21 cellular contexts compared by ENCODE assay signal in genomic region chr2:236394571-236394970, GRCh38.
DNase-seq lines count a peak whose midpoint lies in the region; ATAC-seq, FAIRE-seq and TF ChIP-seq lines count a peak whose summit lies in the region.
"Had no signal": no experiment of that assay in that cellular context is flagged by ENCODE, and none has a peak within 500 bp of the region (broad histone marks: within the 10 kb centered on the region; RNA-seq: fewer than 3 reads in every experiment).

No MANE protein-coding gene starts in this region.

- H2AK5ac ChIP-seq in H1 (ENCODE audit: low read depth, low read length) (no peak overlapping the region), neuronal stem cell (ENCODE audit: low read depth, low read length) (no peak overlapping the region)

- H2BK12ac ChIP-seq in H1 (ENCODE audit: low read depth, low read length): 0 out of 2 replicates have a peak overlapping the region, but pooled peaks have one; percentile 29
- H2BK12ac ChIP-seq in neuronal stem cell (ENCODE audit: low read length): no peak overlapping the region

- WGBS in heart left ventricle, 4 donors: 91 to 94% (median 93%) methylated on average over 9 of the region's 9 CpGs
- WGBS in H1 (ENCODE audit: extremely low coverage in 1 of 2, insufficient coverage in 1 of 2, insufficient read length in 1 of 2, insufficient replicate concordance in 2 of 2, low coverage in 1 of 2, low lambda C conversion rate in 2 of 2, missing lambda C conversion rate in 1 of 2), 2 experiments: 93% methylated on average over 7 of the region's 9 CpGs; no CpG with 5 or more reads in 1 of the 2 experiments
- WGBS in neuronal stem cell (ENCODE audit: extremely low coverage in 2 of 2, insufficient read length in 2 of 2, insufficient replicate concordance in 1 of 2), 2 donors: no CpG with 5 or more reads among the region's 9 CpGs

- H3K56ac ChIP-seq in H1 (replicated peaks; ENCODE audit: insufficient read length, low read depth, low read length): no peak overlapping the region

- TF ChIP-seq EP300 in H1 (IDR thresholded peaks at IDR 0.05; ENCODE audit: borderline replicate concordance in 1 of 2, low read depth in 2 of 2, low read length in 2 of 2): no peak

- H3K18ac ChIP-seq in H1 (ENCODE audit: extremely low read depth, low read length) (no peak overlapping the region), neuronal stem cell (ENCODE audit: low read length) (peak overlapping the region; percentile 31)

- H2AFZ ChIP-seq in H1 (ENCODE audit: low read length) (no peak overlapping the region), neuronal stem cell (ENCODE audit: low read length) (no peak overlapping the region)

- H3K36me3 ChIP-seq in right atrium auricular region (no peaks in the 10 kb centered on the region), heart left ventricle (no peaks in the 10 kb centered on the region), H1 (ENCODE audit: control insufficient read depth in 2 of 4, insufficient read depth in 4 of 4, low read length in 3 of 4) (no peaks in the 10 kb centered on the region), neuronal stem cell (replicated peaks in 1 of 2; ENCODE audit: control insufficient read depth in 2 of 2, insufficient read depth in 2 of 2, low read length in 2 of 2) (no peaks in the 10 kb centered on the region)
- H3K36me3 ChIP-seq: BLaER1, HAP-1 had no signal

- H4K20me1 ChIP-seq in H1 (replicated peaks in 1 of 2; ENCODE audit: control insufficient read depth in 1 of 2, insufficient read depth in 2 of 2, low read length in 2 of 2): no peaks in the 10 kb centered on the region
- H4K20me1 ChIP-seq: BLaER1 had no signal

- H3K9me3 ChIP-seq in right atrium auricular region: no peaks in the 10 kb centered on the region
- H3K9me3 ChIP-seq in heart left ventricle: no peaks in the 10 kb centered on the region
- no peaks in the 10 kb centered on the region for H3K9me3 ChIP-seq in H1 (ENCODE audit: insufficient read depth in 2 of 2, low read depth in 1 of 2, low read length in 1 of 2)
- H3K9me3 ChIP-seq in neuronal stem cell (replicated peaks in 1 of 2; ENCODE audit: control insufficient read depth in 2 of 2, insufficient read depth in 1 of 2, low read depth in 1 of 2, low read length in 2 of 2): no peaks in the 10 kb centered on the region
- H3K9me3 ChIP-seq: BLaER1, HAP-1 had no signal

- no peaks in the 10 kb centered on the region for H3K4me1 Mint-ChIP-seq in activated naive CD4-positive, alpha-beta T cell treated with anti-CD3 and anti-CD28 coated beads, Interleukin-2, amount 10 ng/mL, durations not matched to agents 7 days and 5 days
- H3K4me1 Mint-ChIP-seq: CD14-positive monocyte; CD4-positive, alpha-beta memory T cell; IgD-negative memory B cell had no signal

- H3K79me2 ChIP-seq in H1 (ENCODE audit: control insufficient read depth in 1 of 2, insufficient read depth in 2 of 2, low read length in 2 of 2): no peaks in the 10 kb centered on the region

- H3K27me3 ChIP-seq in right atrium auricular region: no peaks in the 10 kb centered on the region
- no peaks in the 10 kb centered on the region for H3K27me3 ChIP-seq in heart left ventricle
- H3K27me3 ChIP-seq in H1 (replicated peaks in 1 of 4; ENCODE audit: control insufficient read depth in 3 of 4, extremely low read depth in 1 of 4, insufficient read depth in 3 of 4, low read length in 3 of 4): no peaks in the 10 kb centered on the region
- no peaks in the 10 kb centered on the region for H3K27me3 ChIP-seq in neuronal stem cell (ENCODE audit: control insufficient read depth in 3 of 3, insufficient read depth in 3 of 3, low read depth in 1 of 3, low read length in 3 of 3)
- H3K27me3 ChIP-seq: BLaER1 had no signal

- no peaks in the 10 kb centered on the region for H3K79me1 ChIP-seq in H1 (ENCODE audit: low read depth, low read length)
- no peaks in the 10 kb centered on the region for H3K79me1 ChIP-seq in neuronal stem cell (ENCODE audit: low read depth, low read length)

- DNase-seq in right atrium auricular region (ENCODE audit: low spot score) (peak; percentile 13), heart left ventricle (no peak), H1 (ENCODE audit: low read depth in 1 of 2, low spot score in 2 of 2) (no peak), neuronal stem cell (ENCODE audit: low spot score) (no peak), EL (no peak)
- DNase-seq in activated naive CD4-positive, alpha-beta T cell treated with anti-CD3 and anti-CD28 coated beads, Interleukin-2, amount 10 ng/mL, durations not matched to agents 7 days and 5 days: no peak
- DNase-seq: 8988T; Calu3; CD4-positive, alpha-beta memory T cell; DMS53; DND-41; GOT3 had no signal

- H4K91ac ChIP-seq in H1 (replicated peaks; ENCODE audit: insufficient read length, low read length) (no peak overlapping the region), neuronal stem cell (ENCODE audit: low read depth, low read length, poor library complexity) (no peak overlapping the region)

- ATAC-seq in heart left ventricle (no peak), GM19035 (IDR thresholded peaks at IDR 0.05; ENCODE audit: unreplicated experiment) (no peak)
- ATAC-seq: HepG2 had no signal

- no peak overlapping the region for H3K4me3 Mint-ChIP-seq in activated naive CD4-positive, alpha-beta T cell treated with anti-CD3 and anti-CD28 coated beads, Interleukin-2, amount 10 ng/mL, durations not matched to agents 7 days and 5 days
- H3K4me3 Mint-ChIP-seq: CD14-positive monocyte; CD4-positive, alpha-beta memory T cell had no signal

- H2BK15ac ChIP-seq in H1 (ENCODE audit: low read length): no peak overlapping the region
- no peak overlapping the region for H2BK15ac ChIP-seq in neuronal stem cell (ENCODE audit: low read length)

- no peak overlapping the region for H3K27ac Mint-ChIP-seq in activated naive CD4-positive, alpha-beta T cell treated with anti-CD3 and anti-CD28 coated beads, Interleukin-2, amount 10 ng/mL, durations not matched to agents 7 days and 5 days
- H3K27ac Mint-ChIP-seq: CD14-positive monocyte had no signal

- no peak for TF ChIP-seq POLR2A in heart left ventricle (IDR thresholded peaks at IDR 0.05)
- no peak for TF ChIP-seq POLR2A in H1 (IDR thresholded peaks at IDR 0.05; ENCODE audit: control extremely low read depth in 1 of 2, low read depth in 2 of 2, low read length in 2 of 2)

- H2BK120ac ChIP-seq in H1 (replicated peaks; ENCODE audit: low read depth, low read length) (no peak overlapping the region), neuronal stem cell (ENCODE audit: low read depth, low read length) (no peak overlapping the region)

- POLR2A ChIA-PET in H1 (lab: Charles Lee; ENCODE audit: partially characterized antibody): no interaction called here

- H3K9ac ChIP-seq in H1 (replicated peaks in 1 of 4; ENCODE audit: extremely low read depth in 1 of 4, low read depth in 3 of 4, low read length in 3 of 4) (no peak overlapping the region), neuronal stem cell (ENCODE audit: low read depth, low read length, poor library complexity) (no peak overlapping the region)
- H3K9ac ChIP-seq: BLaER1 had no signal

- no peaks in the 10 kb centered on the region for H3K23me2 ChIP-seq in H1 (ENCODE audit: low read depth, low read length)

- intact Hi-C loops in heart left ventricle (cut with DNase I): no loop called here

- FAIRE-seq in H1 (lab: Jason Lieb, UNC): no peak
- FAIRE-seq: G401.6, GM12891, GM18507, HepG2 had no signal

- no peak for TF ChIP-seq RAD21 in H1 (IDR thresholded peaks at IDR 0.05 in 1 of 2, conservative IDR thresholded peaks at IDR 0.05 in 1 of 2; ENCODE audit: low read depth in 2 of 2, low read length in 2 of 2)

- H2BK20ac ChIP-seq in H1 (ENCODE audit: low read length): no peak overlapping the region

- H3K36me3 Mint-ChIP-seq in activated naive CD4-positive, alpha-beta T cell treated with anti-CD3 and anti-CD28 coated beads, Interleukin-2, amount 10 ng/mL, durations not matched to agents 7 days and 5 days: no peaks in the 10 kb centered on the region
- H3K36me3 Mint-ChIP-seq: CD14-positive monocyte; CD4-positive, alpha-beta memory T cell had no signal

- TF ChIP-seq CTCF in right atrium auricular region (IDR thresholded peaks at IDR 0.05): no peak
- TF ChIP-seq CTCF in heart left ventricle (IDR thresholded peaks at IDR 0.05): no peak
- no peak for TF ChIP-seq CTCF in H1 (IDR thresholded peaks at IDR 0.05; ENCODE audit: control extremely low read depth in 1 of 3, insufficient read depth in 1 of 3, low read depth in 1 of 3, low read length in 3 of 3)

- H3K14ac ChIP-seq in H1 (ENCODE audit: insufficient read length) (no peak overlapping the region), neuronal stem cell (ENCODE audit: low read length) (no peak overlapping the region)

- CTCF ChIA-PET in H1 (lab: Charles Lee; ENCODE audit: partially characterized antibody): interaction anchor here (1.0 to 2.8 kb wide), 2 partner anchors 8 to 14 kb away, joined by 3 to 10 read pairs; no protein-coding TSS in a partner anchor
- CTCF ChIA-PET in activated naive CD4-positive, alpha-beta T cell treated with anti-CD3 and anti-CD28 coated beads, Interleukin-2, amount 10 ng/mL, durations not matched to agents 7 days and 5 days (lab: Charles Lee): no interaction called here

- H3K4me3 ChIP-seq in right atrium auricular region (no peak overlapping the region), heart left ventricle (no peak overlapping the region), H1 (ENCODE audit: extremely low read depth in 1 of 4, insufficient read depth in 2 of 4, low read depth in 3 of 4, low read length in 4 of 4) (no peak overlapping the region), neuronal stem cell (ENCODE audit: low read length in 2 of 2) (no peak overlapping the region)
- H3K4me3 ChIP-seq: BLaER1, HAP-1 had no signal

- no peak overlapping the region for H4K8ac ChIP-seq in H1 (ENCODE audit: extremely low read depth, insufficient read depth, low read length)
- H4K8ac ChIP-seq in neuronal stem cell (ENCODE audit: low read depth, low read length): no peak overlapping the region

- H3K4me2 ChIP-seq in H1 (ENCODE audit: insufficient read depth in 1 of 2, low read depth in 2 of 2, low read length in 2 of 2) (no peak overlapping the region), neuronal stem cell (ENCODE audit: insufficient read depth, low read length, poor library complexity, severe bottlenecking) (no peak overlapping the region)
- H3K4me2 ChIP-seq: BLaER1 had no signal

- H3K4me1 ChIP-seq in right atrium auricular region (no peaks in the 10 kb centered on the region), heart left ventricle (no peaks in the 10 kb centered on the region), H1 (replicated peaks in 1 of 4; ENCODE audit: control insufficient read depth in 3 of 4, insufficient read depth in 4 of 4, low read length in 3 of 4) (no peaks in the 10 kb centered on the region; a peak in 1 of 7 replicates), neuronal stem cell (ENCODE audit: control insufficient read depth in 2 of 2, insufficient read depth in 1 of 2, low read depth in 1 of 2, low read length in 2 of 2) (peaks cover 0 to 2% of the 10 kb centered on the region in 2 donors)
- H3K4me1 ChIP-seq: HAP-1 had no signal

- no peak overlapping the region for H4K5ac ChIP-seq in H1 (ENCODE audit: insufficient read length, low read depth, low read length)

- H3K4ac ChIP-seq in H1 (replicated peaks; ENCODE audit: insufficient read length, low read depth, low read length) (no peak overlapping the region), neuronal stem cell (ENCODE audit: low read length) (no peak overlapping the region)

- no peaks in the 10 kb centered on the region for H3K9me3 Mint-ChIP-seq in activated naive CD4-positive, alpha-beta T cell treated with anti-CD3 and anti-CD28 coated beads, Interleukin-2, amount 10 ng/mL, durations not matched to agents 7 days and 5 days
- H3K9me3 Mint-ChIP-seq: CD14-positive monocyte, IgD-negative memory B cell had no signal

- H3K27me3 Mint-ChIP-seq in activated naive CD4-positive, alpha-beta T cell treated with anti-CD3 and anti-CD28 coated beads, Interleukin-2, amount 10 ng/mL, durations not matched to agents 7 days and 5 days: peaks cover 28% of the 10 kb centered on the region

- H3K27ac ChIP-seq in right atrium auricular region (no peak overlapping the region), heart left ventricle (no peak overlapping the region), H1 (ENCODE audit: low read depth, low read length) (no peak overlapping the region), neuronal stem cell (replicated peaks; ENCODE audit: low read length) (no peak overlapping the region)
- H3K27ac ChIP-seq: BLaER1 had no signal

- H2BK5ac ChIP-seq in H1 (ENCODE audit: low read depth, low read length): no peak overlapping the region
- peak overlapping the region; percentile 72 for H2BK5ac ChIP-seq in neuronal stem cell (ENCODE audit: low read length)

- H3K23ac ChIP-seq in H1 (ENCODE audit: insufficient read length) (no peak overlapping the region), neuronal stem cell (ENCODE audit: low read depth, low read length, poor library complexity) (no peak overlapping the region)
